Comparison of ENCODE assay signal across 13 cellular contexts in genomic region chr12:50353869-50354593, GRCh38. TPM values are rescaled to one million over a fixed set of nuclear protein-coding genes. Genes with fewer than 3 reads are reported as not detected.
A peak's percentile ranks its signal among the peaks of the same experiment; 100 is the strongest.
DNase-seq lines count a peak whose midpoint lies in the region; ATAC-seq, FAIRE-seq and TF ChIP-seq lines count a peak whose summit lies in the region.
"Had no signal": no experiment of that assay in that cellular context is flagged by ENCODE, and none has a peak within 500 bp of the region (broad histone marks: within the 10 kb centered on the region; RNA-seq: fewer than 3 reads in every experiment).

No MANE protein-coding gene starts in this region.

- H3K23me2 ChIP-seq in H9 (ENCODE audit: insufficient read length, low read depth, low read length, poor library complexity, severe bottlenecking) = no peaks in the 10 kb centered on the region

- H2BK20ac ChIP-seq in H9 (ENCODE audit: low read depth, low read length, poor library complexity, severe bottlenecking) = no peak overlapping the region

- H3K27me3 ChIP-seq in H9 (ENCODE audit: insufficient read depth, low read length) = no peaks in the 10 kb centered on the region
- H3K27me3 ChIP-seq: suprapubic skin had no signal

- H3K23ac ChIP-seq in H9 (ENCODE audit: insufficient read length, low read depth, low read length) = no peak overlapping the region

- no peak for ATAC-seq in effector memory CD8-positive, alpha-beta T cell (replicated peaks)

- H3K27me3 Mint-ChIP-seq in H9 (ENCODE audit: low read depth) = no peaks in the 10 kb centered on the region; the same call in 1 of the 2 replicates
- no peaks in the 10 kb centered on the region for H3K27me3 Mint-ChIP-seq in effector memory CD8-positive, alpha-beta T cell

- H3K9me3 ChIP-seq in H9 (ENCODE audit: control insufficient read depth, low read depth, low read length) = no peaks in the 10 kb centered on the region
- H3K9me3 ChIP-seq: suprapubic skin had no signal

- H3K27ac Mint-ChIP-seq in H9 = no peak overlapping the region
- H3K27ac Mint-ChIP-seq in effector memory CD8-positive, alpha-beta T cell = no peak overlapping the region

- H3K9me3 Mint-ChIP-seq in H9 = no peaks in the 10 kb centered on the region
- no peaks in the 10 kb centered on the region for H3K9me3 Mint-ChIP-seq in effector memory CD8-positive, alpha-beta T cell
- H3K9me3 Mint-ChIP-seq: CD4-positive, alpha-beta memory T cell had no signal

- no peaks in the 10 kb centered on the region; the same call in 1 of the 2 replicates for H3K4me1 ChIP-seq in H9 (ENCODE audit: insufficient read depth, low read length)

- DNase-seq in H9 (no peak), RPMI7951 (ENCODE audit: low read depth) (peak; percentile 39), fibroblast of the aortic adventitia (ENCODE audit: low read depth) (peak; percentile 40), renal cortical epithelial cell (ENCODE audit: low read depth) (peak; percentile 46), HTR-8/SVneo (ENCODE audit: insufficient read length, low spot score) (no peak), GDM1 (lab: John Stamatoyannopoulos, UW) (no peak)
- DNase-seq in effector memory CD8-positive, alpha-beta T cell = no peak
- DNase-seq in activated T-cell treated with anti-CD3 and anti-CD28 coated beads, Interleukin-2, amount 50 U/mL, for 1 hour = no peak
- DNase-seq: anterior cingulate cortex; CD4-positive, alpha-beta memory T cell; NCI-H1436; NCI-H69 had no signal

- peak overlapping the region; percentile 14 for H3K4me3 ChIP-seq in fibroblast of the aortic adventitia (ENCODE audit: low read depth, low read length)
- H3K4me3 ChIP-seq: suprapubic skin had no signal

- H3K9ac ChIP-seq in H9 (ENCODE audit: extremely low read depth, insufficient read length, low read length) = no peak overlapping the region

- H3T11ph ChIP-seq in H9 (ENCODE audit: low read length) = no peak overlapping the region

- H3K79me1 ChIP-seq in H9 (ENCODE audit: insufficient read depth, low read depth, low read length, poor library complexity, severe bottlenecking) = no peaks in the 10 kb centered on the region

- no peak for FAIRE-seq in HTR-8/SVneo (lab: Jason Lieb, UNC)

- H3K27ac ChIP-seq in H9 (ENCODE audit: insufficient read length, low read depth, low read length) = no peak overlapping the region
- H3K27ac ChIP-seq: suprapubic skin had no signal

- no CpG with 5 or more reads among the region's 3 CpGs for WGBS in H9 (ENCODE audit: extremely low coverage, insufficient read length, low lambda C conversion rate)

- no peak overlapping the region for H2BK5ac ChIP-seq in H9 (ENCODE audit: insufficient read length, low read length)

- H3K4ac ChIP-seq in H9 (ENCODE audit: low read depth, low read length) = no peak overlapping the region

- no peak overlapping the region for H2BK15ac ChIP-seq in H9 (ENCODE audit: low read depth, low read length)

- peak overlapping the region; percentile 90 for H2AFZ ChIP-seq in H9 (ENCODE audit: low read length)

- no peaks in the 10 kb centered on the region for H4K20me1 ChIP-seq in H9 (ENCODE audit: control insufficient read depth, insufficient read depth, insufficient read length)

- no peak for TF ChIP-seq CTCF in H9 (conservative IDR thresholded peaks at IDR 0.05)
- no peak for TF ChIP-seq CTCF in fibroblast of the aortic adventitia (IDR thresholded peaks at IDR 0.05; ENCODE audit: insufficient read depth, low read length)

- no peaks in the 10 kb centered on the region for H3K79me2 ChIP-seq in H9 (ENCODE audit: insufficient read depth, low read length)

- H2BK120ac ChIP-seq in H9 (ENCODE audit: low read depth, low read length, poor library complexity, severe bottlenecking) = no peak overlapping the region

- H3K4me3 Mint-ChIP-seq in H9 = no peak overlapping the region
- H3K4me3 Mint-ChIP-seq in effector memory CD8-positive, alpha-beta T cell = no peak overlapping the region
- H3K4me3 Mint-ChIP-seq: CD4-positive, alpha-beta memory T cell had no signal

- no peak overlapping the region for H3K14ac ChIP-seq in H9 (ENCODE audit: insufficient read depth, low read length)

- H4K91ac ChIP-seq in H9 (ENCODE audit: insufficient read length, low read depth, low read length) = no peak overlapping the region

- H3K36me3 Mint-ChIP-seq in H9 (ENCODE audit: insufficient read depth in 1 of 3, low read depth in 3 of 3) = no peaks in the 10 kb centered on the region; a peak in 1 of 7 replicates
- H3K36me3 Mint-ChIP-seq in effector memory CD8-positive, alpha-beta T cell (ENCODE audit: insufficient read depth) = peaks cover 2% of the 10 kb centered on the region
- H3K36me3 Mint-ChIP-seq: CD4-positive, alpha-beta memory T cell had no signal

- no peak overlapping the region for H4K5ac ChIP-seq in H9 (ENCODE audit: insufficient read length, low read depth, low read length)

- H4K8ac ChIP-seq in H9 (replicated peaks; ENCODE audit: insufficient read length, low read depth, low read length) = no peak overlapping the region

- H2BK12ac ChIP-seq in H9 (ENCODE audit: insufficient read length, low read depth, low read length) = no peak overlapping the region

- H3K56ac ChIP-seq in H9 (ENCODE audit: insufficient read length, low read depth, low read length) = no peak overlapping the region

- no peak overlapping the region for H3K4me2 ChIP-seq in H9 (ENCODE audit: insufficient read depth, insufficient read length, low read length)

- no peak overlapping the region for H2AK5ac ChIP-seq in H9 (ENCODE audit: insufficient read length, low read length)

- no peak overlapping the region for H3K18ac ChIP-seq in H9 (ENCODE audit: insufficient read length, low read depth, low read length)

- H3K4me1 Mint-ChIP-seq in H9 = peaks cover 0 to 2% of the 10 kb centered on the region in 2 experiments; a peak in 3 of 4 replicates
- H3K4me1 Mint-ChIP-seq in effector memory CD8-positive, alpha-beta T cell (ENCODE audit: low read depth in 2 of 2) = no peaks in the 10 kb centered on the region
- H3K4me1 Mint-ChIP-seq: CD4-positive, alpha-beta memory T cell had no signal

RNA-seq across cellular contexts. Expression of gene FAM186A, which starts 42.4 kb away (rescaled TPM):
- total RNA-seq in H9 (2021) (not detected in 2 replicates), fibroblast of the aortic adventitia (ENCODE audit: low replicate concordance) (not detected in 2 replicates), renal cortical epithelial cell (not detected in 2 replicates)
- not detected in 2 replicates for total RNA-seq in RPMI7951 (2014; rRNA removed; shearing (Covaris generic))
- total RNA-seq: CD4-positive, alpha-beta memory T cell; suprapubic skin had no signal

RNA-seq across cellular contexts. Expression of gene LARP4, which starts 46.7 kb away (rescaled TPM):
- 82.3 and 87.1 TPM in 2 replicates for total RNA-seq in H9 (2021)
- 14.3 and 17.3 TPM in 2 replicates for total RNA-seq in RPMI7951 (2014; rRNA removed; shearing (Covaris generic))
- 33.8 and 47.5 TPM in 2 replicates for total RNA-seq in fibroblast of the aortic adventitia (ENCODE audit: low replicate concordance)
- total RNA-seq in renal cortical epithelial cell = 34.7 and 61.2 TPM in 2 replicates

Comparison
In these comparisons a context has a peak if more than half of its experiments do, and no peak if none do; other contexts are left out.
1. DNase-seq: peak in RPMI7951 (single experiment), fibroblast of the aortic adventitia (single experiment) and renal cortical epithelial cell (single experiment); none in H9 (single experiment), effector memory CD8-positive, alpha-beta T cell (0 of 3), HTR-8/SVneo (single experiment), GDM1 (single experiment) and activated T-cell treated with anti-CD3 and anti-CD28 coated beads, Interleukin-2, amount 50 U/mL, for 1 hour (single experiment).